ENCODE assay signal across 8 cellular contexts in the genomic region with DNA sequence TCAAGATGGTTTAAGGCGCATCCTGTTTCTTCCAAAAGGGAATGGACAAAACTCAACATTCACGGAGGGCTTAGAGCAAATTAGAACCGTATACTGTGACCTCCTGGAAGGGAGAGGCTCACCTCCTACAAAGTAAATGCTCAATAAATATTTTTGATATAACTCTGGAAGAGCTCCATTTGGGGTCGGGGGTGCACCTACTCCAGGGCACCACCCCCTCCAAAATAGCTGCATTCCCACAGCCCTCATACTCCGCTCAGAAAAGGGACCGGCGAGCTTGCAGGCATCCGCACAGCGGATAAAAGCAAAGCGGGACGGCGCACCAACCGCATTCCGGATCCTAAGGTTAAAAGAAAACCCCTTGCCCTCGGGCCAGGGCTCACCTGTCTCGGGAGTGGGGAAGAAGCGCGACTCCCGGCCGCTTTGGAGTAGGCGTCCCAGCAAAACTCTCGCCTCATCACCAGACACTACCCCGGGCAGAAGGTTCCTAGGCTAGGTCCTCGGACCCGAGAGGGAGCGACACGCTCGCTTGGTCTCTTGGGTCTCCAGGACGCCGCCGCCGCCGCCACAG. TPM values are rescaled to one million over a fixed set of nuclear protein-coding genes. Genes with fewer than 3 reads are reported as not detected.
DNase-seq lines count a peak whose midpoint lies in the region; TF ChIP-seq lines count a peak whose summit lies in the region.

No MANE protein-coding gene starts in this region.

- H3K4me3 Mint-ChIP-seq in activated naive CD8-positive, alpha-beta T cell = peak overlapping the region; percentile 97

- no peak for TF ChIP-seq POLR2A in suprapubic skin (IDR thresholded peaks at IDR 0.05)

- peaks cover 45% of the 10 kb centered on the region for H3K4me1 Mint-ChIP-seq in activated naive CD8-positive, alpha-beta T cell (ENCODE audit: low read depth)

- H3K9me3 Mint-ChIP-seq in activated naive CD8-positive, alpha-beta T cell (ENCODE audit: low read depth) = no peaks in the 10 kb centered on the region

- H3K9me3 ChIP-seq in iPS-20b (ENCODE audit: insufficient read depth, low read depth, low read length) (no peaks in the 10 kb centered on the region), suprapubic skin (no peaks in the 10 kb centered on the region)

- no peak for TF ChIP-seq EP300 in suprapubic skin (IDR thresholded peaks at IDR 0.05)

- H3K36me3 ChIP-seq in BJ (ENCODE audit: control insufficient read depth, insufficient read depth, low read length) (no peaks in the 10 kb centered on the region), iPS-20b (ENCODE audit: insufficient read depth, low read depth, low read length) (peaks cover 21% of the 10 kb centered on the region), suprapubic skin (no peaks in the 10 kb centered on the region)

- H3K4me3 ChIP-seq in BJ (ENCODE audit: low read depth, low read length) (peak overlapping the region; percentile 87), iPS-20b (ENCODE audit: low read length) (peak overlapping the region; percentile 100), suprapubic skin (peak overlapping the region; percentile 79)

- CTCF ChIA-PET in BJ (lab: Yijun Ruan, JAX) = interaction anchor here (1.6 kb wide), 1 partner anchor 12 kb away, joined by 5 read pairs; no protein-coding TSS in a partner anchor

- peaks cover 2% of the 10 kb centered on the region for H3K36me3 Mint-ChIP-seq in activated naive CD8-positive, alpha-beta T cell

- TF ChIP-seq CTCF in BJ (IDR thresholded peaks at IDR 0.05; ENCODE audit: insufficient read depth, low read depth, low read length) (no peak), suprapubic skin (IDR thresholded peaks at IDR 0.05) (no peak)

- H3K27me3 ChIP-seq in BJ (ENCODE audit: control insufficient read depth, insufficient read depth, low read length) (no peaks in the 10 kb centered on the region), iPS-20b (ENCODE audit: insufficient read depth, low read length) (no peaks in the 10 kb centered on the region), suprapubic skin (no peaks in the 10 kb centered on the region)

- H3K27ac ChIP-seq in iPS-20b (ENCODE audit: low read length) (peak overlapping the region; percentile 8), suprapubic skin (peak overlapping the region; percentile 92)

- peak overlapping the region; percentile 94 for H3K27ac Mint-ChIP-seq in activated naive CD8-positive, alpha-beta T cell

- POLR2A ChIA-PET in BJ (lab: Charles Lee) = interaction anchor here (0.6 kb wide), 1 partner anchor 1851 kb away, joined by 3 read pairs; no protein-coding TSS in a partner anchor

- 0% methylated on average over 19 of the region's 33 CpGs for WGBS in suprapubic skin

- H3K4me1 ChIP-seq in iPS-20b (ENCODE audit: insufficient read depth, low read length) (peaks cover 14% of the 10 kb centered on the region; the same call in 1 of the 2 replicates), suprapubic skin (peaks cover 40% of the 10 kb centered on the region)

- peak overlapping the region; percentile 98; the same call in 1 of the 2 replicates for H3K9ac ChIP-seq in iPS-20b (ENCODE audit: low read depth, low read length)

- no peaks in the 10 kb centered on the region for H3K27me3 Mint-ChIP-seq in activated naive CD8-positive, alpha-beta T cell

- DNase-seq in BJ (ENCODE audit: low read depth) = no peak
- DNase-seq in HCEC 1CT = peak; percentile 6
- DNase-seq in suprapubic skin (ENCODE audit: low spot score in 2 of 2) = peak in 1 of 2 donors; percentile 91
- DNase-seq in COR-L47 (lab: John Stamatoyannopoulos, UW) = no peak
- no peak for DNase-seq in NK-92 (lab: John Stamatoyannopoulos, UW; ENCODE audit: unreplicated experiment)
- DNase-seq in ureter (ENCODE audit: low spot score) = no peak

RNA-seq across cellular contexts. Expression of a gene that starts 0.4 kb away (rescaled TPM):
- 4.2 and 4.4 TPM in 2 replicates for polyA plus RNA-seq in BJ (2011; rRNA removed)
- 8.2 and 11.7 TPM in 2 replicates for polyA minus RNA-seq in BJ (2011; rRNA and poly(A)+ RNA removed)
- total RNA-seq in suprapubic skin (10 to 100 TPM in 1 of 4 donors, 1 to 10 TPM in 3; 6.7 to 18.7 (median 9.7) TPM), ureter (22.1 TPM)

RNA-seq across cellular contexts. Expression of a gene that starts 0.9 kb away (rescaled TPM):
- 166 and 233 TPM in 2 replicates for polyA plus RNA-seq in BJ (2011; rRNA removed)
- 38.5 and 43.2 TPM in 2 replicates for polyA minus RNA-seq in BJ (2011; rRNA and poly(A)+ RNA removed)
- total RNA-seq in suprapubic skin (100 to 1,000 TPM in 3 of 4 donors, 10 to 100 TPM in 1; 90.7 to 153 (median 131) TPM), ureter (126 TPM)
